In genomic region chr1:44673675-44674112, GRCh38 we compare ENCODE assay signal across 8 cellular contexts. TPM values are rescaled to one million over a fixed set of nuclear protein-coding genes. Genes with fewer than 3 reads are reported as not detected.
A peak's percentile ranks its signal among the peaks of the same experiment; 100 is the strongest.
DNase-seq lines count a peak whose midpoint lies in the region; ATAC-seq and TF ChIP-seq lines count a peak whose summit lies in the region.

No MANE protein-coding gene starts in this region.

- H3K36me3 ChIP-seq in SJCRH30, result no peaks in the 10 kb centered on the region

- ATAC-seq in GM21528 (IDR thresholded peaks at IDR 0.05; ENCODE audit: low FRiP score, unreplicated experiment), result peak; percentile 13

- H3K9me3 ChIP-seq in SJCRH30 (replicated peaks), result no peaks in the 10 kb centered on the region; the same call in 1 of the 2 replicates

- peak overlapping the region; percentile 61; the same call in 1 of the 2 replicates for H3K27ac ChIP-seq in SJCRH30

- H3K4me3 ChIP-seq in AG09309 (ENCODE audit: control insufficient read depth, low read depth, low read length) (peak overlapping the region; percentile 58), SJCRH30 (peak overlapping the region; percentile 79), fibroblast of villous mesenchyme (ENCODE audit: low read depth, low read length) (peak overlapping the region; percentile 87), retinal pigment epithelial cell (ENCODE audit: low read length) (peak overlapping the region; percentile 81)

- TF ChIP-seq CTCF in AG09309 (IDR thresholded peaks at IDR 0.05; ENCODE audit: control insufficient read depth, insufficient read depth, low read depth, low read length, missing control alignments) (no peak), fibroblast of villous mesenchyme (IDR thresholded peaks at IDR 0.05; ENCODE audit: insufficient read depth, low read depth, low read length) (no peak), retinal pigment epithelial cell (conservative IDR thresholded peaks at IDR 0.05; ENCODE audit: low read depth, low read length) (no peak)

- DNase-seq in AG09309 (ENCODE audit: low read depth), result no peak
- DNase-seq in SJCRH30, result no peak
- peak; percentile 42 for DNase-seq in fibroblast of villous mesenchyme (ENCODE audit: low read depth)
- DNase-seq in retinal pigment epithelial cell (ENCODE audit: low read depth), result no peak
- no peak for DNase-seq in NCI-H526 (lab: John Stamatoyannopoulos, UW)
- DNase-seq in GF-D8 (lab: John Stamatoyannopoulos, UW), result no peak
- DNase-seq in putamen (ENCODE audit: low spot score), result no peak

- H3K4me1 ChIP-seq in SJCRH30, result peaks cover 32% of the 10 kb centered on the region

- H3K27me3 ChIP-seq in SJCRH30, result no peaks in the 10 kb centered on the region

RNA-seq across cellular contexts. Expression of gene TMEM53, which starts 0.6 kb away (rescaled TPM):
- 1.6 and 2.3 TPM in 2 replicates for total RNA-seq in SJCRH30 (2014; rRNA removed; shearing (Covaris generic))
- total RNA-seq in fibroblast of villous mesenchyme, result 6.4 and 7.3 TPM in 2 replicates

RNA-seq across cellular contexts. Expression of gene ARMH1, which starts 0.8 kb away (rescaled TPM):
- not detected in 2 replicates for total RNA-seq in SJCRH30 (2014; rRNA removed; shearing (Covaris generic))
- 0.32 and 0.43 TPM in 2 replicates for total RNA-seq in fibroblast of villous mesenchyme

RNA-seq across cellular contexts. Expression of gene RNU5D-1, which starts 57.3 kb away (rescaled TPM):
- not detected in 2 replicates for total RNA-seq in SJCRH30 (2014; rRNA removed; shearing (Covaris generic))
- not detected in 2 replicates for total RNA-seq in fibroblast of villous mesenchyme
